Comparison of ENCODE assay signal across 2 cellular contexts in the genomic region with DNA sequence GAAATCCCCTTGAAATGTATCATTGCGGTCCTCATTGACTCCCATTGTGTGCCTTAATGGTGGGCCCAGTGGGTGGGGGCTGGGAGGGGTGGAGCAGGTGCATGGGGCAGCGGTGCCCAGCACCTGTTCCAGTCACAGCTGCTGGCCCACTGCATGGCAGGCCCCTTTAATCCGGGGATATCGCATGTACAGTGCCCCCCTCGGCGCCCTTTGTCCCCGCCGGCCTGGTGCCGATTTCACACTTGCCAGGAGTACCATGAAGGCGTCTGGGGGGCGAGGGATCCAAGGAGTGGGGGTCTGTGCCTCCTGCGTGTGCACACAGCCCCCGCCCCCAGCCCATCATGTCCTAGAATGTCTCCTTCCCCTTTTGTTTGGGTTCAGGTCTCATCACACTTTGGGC.
TF ChIP-seq lines count a peak whose summit lies in the region.

No MANE protein-coding gene starts in this region.

TF ChIP-seq in A549, 52 proteins besides CTCF, POLR2A, EP300 and RAD21:
- TF ChIP-seq, protein P1, sequence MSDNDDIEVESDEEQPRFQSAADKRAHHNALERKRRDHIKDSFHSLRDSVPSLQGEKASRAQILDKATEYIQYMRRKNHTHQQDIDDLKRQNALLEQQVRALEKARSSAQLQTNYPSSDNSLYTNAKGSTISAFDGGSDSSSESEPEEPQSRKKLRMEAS (IDR thresholded peaks at IDR 0.05): no peak
- TF ChIP-seq ZNF302 (CRISPR knock-in tag; IDR thresholded peaks at IDR 0.05) (no peak), CHD2 (IDR thresholded peaks at IDR 0.05; ENCODE audit: low read length, partially characterized antibody) (no peak), GATA3 (IDR thresholded peaks at IDR 0.05; ENCODE audit: borderline replicate concordance) (no peak), KDM1A (IDR thresholded peaks at IDR 0.05; ENCODE audit: low read depth) (no peak), RARB (CRISPR knock-in tag; IDR thresholded peaks at IDR 0.05) (no peak), SMC3 (IDR thresholded peaks at IDR 0.05) (no peak), HMGXB4 (CRISPR knock-in tag; IDR thresholded peaks at IDR 0.05; ENCODE audit: borderline replicate concordance) (no peak), HOXA7 (CRISPR knock-in tag; IDR thresholded peaks at IDR 0.05) (no peak), KDM5A (IDR thresholded peaks at IDR 0.05) (no peak), CBX8 (IDR thresholded peaks at IDR 0.05) (no peak), TFCP2L1 (CRISPR knock-in tag; IDR thresholded peaks at IDR 0.05) (no peak), ESRRA (IDR thresholded peaks at IDR 0.05; ENCODE audit: borderline replicate concordance, low read length) (no peak), FOSL2 (IDR thresholded peaks at IDR 0.05) (no peak), FOSL2 (CRISPR knock-in tag; IDR thresholded peaks at IDR 0.05) (no peak), CEBPB (IDR thresholded peaks at IDR 0.05) (no peak)
- TF ChIP-seq, protein P2, sequence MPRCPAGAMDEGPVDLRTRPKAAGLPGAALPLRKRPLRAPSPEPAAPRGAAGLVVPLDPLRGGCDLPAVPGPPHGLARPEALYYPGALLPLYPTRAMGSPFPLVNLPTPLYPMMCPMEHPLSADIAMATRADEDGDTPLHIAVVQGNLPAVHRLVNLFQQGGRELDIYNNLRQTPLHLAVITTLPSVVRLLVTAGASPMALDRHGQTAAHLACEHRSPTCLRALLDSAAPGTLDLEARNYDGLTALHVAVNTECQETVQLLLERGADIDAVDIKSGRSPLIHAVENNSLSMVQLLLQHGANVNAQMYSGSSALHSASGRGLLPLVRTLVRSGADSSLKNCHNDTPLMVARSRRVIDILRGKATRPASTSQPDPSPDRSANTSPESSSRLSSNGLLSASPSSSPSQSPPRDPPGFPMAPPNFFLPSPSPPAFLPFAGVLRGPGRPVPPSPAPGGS (IDR thresholded peaks at IDR 0.05): no peak
- TF ChIP-seq, protein P3, sequence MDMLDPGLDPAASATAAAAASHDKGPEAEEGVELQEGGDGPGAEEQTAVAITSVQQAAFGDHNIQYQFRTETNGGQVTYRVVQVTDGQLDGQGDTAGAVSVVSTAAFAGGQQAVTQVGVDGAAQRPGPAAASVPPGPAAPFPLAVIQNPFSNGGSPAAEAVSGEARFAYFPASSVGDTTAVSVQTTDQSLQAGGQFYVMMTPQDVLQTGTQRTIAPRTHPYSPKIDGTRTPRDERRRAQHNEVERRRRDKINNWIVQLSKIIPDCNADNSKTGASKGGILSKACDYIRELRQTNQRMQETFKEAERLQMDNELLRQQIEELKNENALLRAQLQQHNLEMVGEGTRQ (IDR thresholded peaks at IDR 0.05): no peak
TF ChIP-seq in A549: peak in this region for 0.

TF ChIP-seq in endothelial cell of umbilical vein, 7 proteins besides CTCF, POLR2A, EP300 and RAD21:
- no peak for TF ChIP-seq FOS (IDR thresholded peaks at IDR 0.05; ENCODE audit: borderline replicate concordance, insufficient read depth, low read length)
- TF ChIP-seq POLR2AphosphoS5 (IDR thresholded peaks at IDR 0.05; ENCODE audit: insufficient read depth, low read depth, low read length): no peak
- no peak for TF ChIP-seq MYC (IDR thresholded peaks at IDR 0.05; ENCODE audit: low read depth, low read length)
- TF ChIP-seq EZH2 (IDR thresholded peaks at IDR 0.05; ENCODE audit: borderline replicate concordance, low read depth, low read length, severe bottlenecking): no peak
- TF ChIP-seq JUN (IDR thresholded peaks at IDR 0.05; ENCODE audit: borderline replicate concordance, insufficient read depth, insufficient read length, low read depth): no peak
- TF ChIP-seq, protein P1 (IDR thresholded peaks at IDR 0.05; ENCODE audit: insufficient read depth, insufficient read length): no peak
- TF ChIP-seq GATA2 (IDR thresholded peaks at IDR 0.05; ENCODE audit: insufficient read depth, insufficient read length, low read depth, low read length): no peak
